In the genomic region with DNA sequence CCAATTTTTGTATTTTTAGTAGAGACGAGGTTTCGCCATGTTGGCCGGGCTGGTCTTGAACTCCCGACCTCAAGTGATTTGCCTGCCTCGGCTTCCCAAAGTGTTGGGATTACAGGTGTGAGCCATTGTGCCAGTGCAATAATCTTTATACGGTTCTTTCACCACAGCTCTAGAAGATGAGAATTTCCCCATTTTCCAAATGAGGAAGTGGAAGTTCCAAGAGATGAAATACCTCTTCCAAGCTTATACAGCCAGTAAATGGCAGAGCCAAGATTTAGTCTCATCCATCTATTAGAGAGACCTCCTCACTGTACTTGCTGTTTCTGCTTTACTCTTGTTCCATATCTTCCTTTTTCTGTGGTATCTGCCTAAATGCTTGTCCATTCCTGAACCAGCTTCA, we compare ENCODE assay signal across 15 cellular contexts. TPM values are rescaled to one million over a fixed set of nuclear protein-coding genes. Genes with fewer than 3 reads are reported as not detected.
DNase-seq lines count a peak whose midpoint lies in the region; ATAC-seq, FAIRE-seq and TF ChIP-seq lines count a peak whose summit lies in the region.
"Had no signal": no experiment of that assay in that cellular context is flagged by ENCODE, and none has a peak within 500 bp of the region (broad histone marks: within the 10 kb centered on the region; RNA-seq: fewer than 3 reads in every experiment).

No MANE protein-coding gene starts in this region.

- H2AFZ ChIP-seq in GM12878 (ENCODE audit: control insufficient read depth, low read depth, low read length) = no peak overlapping the region

- TF ChIP-seq POLR2A in GM12891 (IDR thresholded peaks at IDR 0.05; ENCODE audit: low read depth, low read length) (no peak), NB4 (IDR thresholded peaks at IDR 0.05; ENCODE audit: extremely low read depth, insufficient read length) (no peak), GM12878 (IDR thresholded peaks at IDR 0.05; ENCODE audit: low read depth, low read length) (no peak), Peyer's patch (IDR thresholded peaks at IDR 0.05) (no peak)

- no peak overlapping the region for H3K4me3 ChIP-seq in NB4 (ENCODE audit: low read depth, low read length)
- no peak overlapping the region for H3K4me3 ChIP-seq in GM12878
- no peak overlapping the region for H3K4me3 ChIP-seq in Peyer's patch
- H3K4me3 ChIP-seq: A549, HAP-1 had no signal

- CTCF ChIA-PET in GM12878 (lab: Yijun Ruan, JAX) = interaction anchor here (0.6 to 0.7 kb wide), 2 partner anchors 120 to 168 kb away, joined by 3 read pairs; no protein-coding TSS in a partner anchor

- intact Hi-C loops in GM12878 (cut with micrococcal nuclease; ENCODE audit: unreplicated experiment) = no loop called here

- TF ChIP-seq CTCF in NB4 (IDR thresholded peaks at IDR 0.05; ENCODE audit: low read depth, low read length) (no peak), GM12878 (IDR thresholded peaks at IDR 0.05 in 2 of 3, conservative IDR thresholded peaks at IDR 0.05 in 1 of 3; ENCODE audit: control insufficient read depth in 2 of 3, extremely low read depth in 1 of 3, insufficient read depth in 1 of 3, low read depth in 3 of 3, low read length in 3 of 3) (no peak), osteocyte (IDR thresholded peaks at IDR 0.05) (no peak), Peyer's patch (IDR thresholded peaks at IDR 0.05) (no peak)

- no peak for FAIRE-seq in GM12891 (lab: Jason Lieb, UNC)
- no peak for FAIRE-seq in GM12878 (lab: Jason Lieb, UNC)
- FAIRE-seq: A549, H1 had no signal

- H3K27ac ChIP-seq in GM12878 (ENCODE audit: control insufficient read depth, insufficient read depth) = no peak overlapping the region
- H3K27ac ChIP-seq in Peyer's patch = no peak overlapping the region
- H3K27ac ChIP-seq: A549 had no signal

- no TSS peak for BruUV-seq in GM12878 (replicated peaks; lab: Mats Ljungman, UMichigan)

- RAD21 ChIA-PET in GM12878 (lab: Charles Lee; ENCODE audit: unreplicated experiment) = interaction anchor here (1.4 kb wide), 1 partner anchor 460 kb away, joined by 3 read pairs; no protein-coding TSS in a partner anchor

- no peaks in the 10 kb centered on the region for H3K27me3 ChIP-seq in GM12878 (replicated peaks in 1 of 2; ENCODE audit: control insufficient read depth in 2 of 2, insufficient read depth in 2 of 2, low read length in 1 of 2)
- no peaks in the 10 kb centered on the region for H3K27me3 ChIP-seq in Peyer's patch

- H3K9me3 ChIP-seq in GM12878 (replicated peaks; ENCODE audit: control insufficient read depth, insufficient read depth, low read length) (no peaks in the 10 kb centered on the region), Peyer's patch (no peaks in the 10 kb centered on the region)
- H3K9me3 ChIP-seq: A549, Caco-2, HAP-1 had no signal

- POLR2A ChIA-PET in GM12878 (lab: Charles Lee) = no interaction called here

- H3K36me3 ChIP-seq in GM12878 (ENCODE audit: control insufficient read depth in 2 of 2, insufficient read depth in 2 of 2, low read length in 1 of 2) = no peaks in the 10 kb centered on the region
- no peaks in the 10 kb centered on the region for H3K36me3 ChIP-seq in Peyer's patch
- H3K36me3 ChIP-seq: HAP-1 had no signal

- H3K36me3 Mint-ChIP-seq in osteocyte (ENCODE audit: unreplicated experiment) = no peaks in the 10 kb centered on the region
- H3K36me3 Mint-ChIP-seq: CD14-positive monocyte had no signal

- no peak for TF ChIP-seq RAD21 in GM12878 (IDR thresholded peaks at IDR 0.05; ENCODE audit: insufficient read depth, low read depth, low read length)

- no peaks in the 10 kb centered on the region for H3K4me1 ChIP-seq in GM12878 (ENCODE audit: control insufficient read depth, insufficient read depth, low read length)
- H3K4me1 ChIP-seq in Peyer's patch = no peaks in the 10 kb centered on the region
- H3K4me1 ChIP-seq: A549, Caco-2, HAP-1 had no signal

- H3K9ac ChIP-seq in GM12878 (ENCODE audit: control insufficient read depth, insufficient read depth, low read length) = no peak overlapping the region

- H3K9me3 Mint-ChIP-seq in osteocyte (ENCODE audit: unreplicated experiment) = no peaks in the 10 kb centered on the region

- H3K27ac Mint-ChIP-seq in osteocyte (ENCODE audit: unreplicated experiment) = no peak overlapping the region
- H3K27ac Mint-ChIP-seq: CD14-positive monocyte; CD8-positive, alpha-beta memory T cell had no signal

- in situ Hi-C loops in GM12878 (cut with MboI) = no loop called here

- WGBS in GM12878 (ENCODE audit: insufficient coverage, insufficient replicate concordance, low lambda C conversion rate, missing lambda C conversion rate) = 74% methylated on average over 6 of the region's 6 CpGs

- SMC1A ChIA-PET in GM12878 (lab: Charles Lee; ENCODE audit: uncharacterized antibody, unreplicated experiment) = no interaction called here

- DNase-seq in CD1c-positive myeloid dendritic cell (ENCODE audit: extremely low spot score) = peak; percentile 31
- DNase-seq in GM12891 (ENCODE audit: insufficient read length, low spot score) = no peak
- peak; percentile 15 for DNase-seq in NB4 (ENCODE audit: low read depth)
- no peak for DNase-seq in GM12878 (ENCODE audit: low read depth, low spot score)
- DNase-seq in osteocyte (ENCODE audit: extremely low spot score, unreplicated experiment) = no peak
- no peak for DNase-seq in Peyer's patch
- DNase-seq: Caco-2; CD8-positive, alpha-beta memory T cell; DND-41; GDM1 had no signal

- no peaks in the 10 kb centered on the region for H4K20me1 ChIP-seq in GM12878 (ENCODE audit: control insufficient read depth, insufficient read depth)

- no peak for TF ChIP-seq EP300 in GM12878 (IDR thresholded peaks at IDR 0.05; ENCODE audit: borderline replicate concordance in 1 of 2, control insufficient read depth in 1 of 2, low read depth in 2 of 2, low read length in 2 of 2)

- H3K27me3 Mint-ChIP-seq in osteocyte (ENCODE audit: unreplicated experiment) = no peaks in the 10 kb centered on the region

- H3K79me2 ChIP-seq in GM12878 (ENCODE audit: control insufficient read depth, insufficient read depth, low read length) = no peaks in the 10 kb centered on the region

- peaks cover 8% of the 10 kb centered on the region for H3K4me1 Mint-ChIP-seq in osteocyte (ENCODE audit: unreplicated experiment)

- ATAC-seq in GM12878 = no peak
- no peak for ATAC-seq in HG03521 (IDR thresholded peaks at IDR 0.05; ENCODE audit: unreplicated experiment)
- ATAC-seq: A549 had no signal

- H3K4me3 Mint-ChIP-seq in osteocyte (ENCODE audit: unreplicated experiment) = no peak overlapping the region
- H3K4me3 Mint-ChIP-seq: CD8-positive, alpha-beta memory T cell had no signal

- no peak overlapping the region for H3K4me2 ChIP-seq in GM12878 (ENCODE audit: control insufficient read depth, insufficient read depth)
- H3K4me2 ChIP-seq: A549 had no signal

TF ChIP-seq in GM12891, 5 proteins besides CTCF, POLR2A, EP300 and RAD21:
- TF ChIP-seq PAX5 (IDR thresholded peaks at IDR 0.05; ENCODE audit: insufficient read depth, low read length, severe bottlenecking) (no peak), SPI1 (IDR thresholded peaks at IDR 0.05; ENCODE audit: low read depth, low read length) (peak; percentile 40; the same call in 1 of the 2 replicates)

TF ChIP-seq in GM12878, 131 proteins besides CTCF, POLR2A, EP300 and RAD21:
- TF ChIP-seq GABPA (IDR thresholded peaks at IDR 0.05; ENCODE audit: low read depth) (no peak), TARDBP (IDR thresholded peaks at IDR 0.05; ENCODE audit: borderline replicate concordance) (no peak), NR2F1 (conservative IDR thresholded peaks at IDR 0.05) (no peak), HCFC1 (IDR thresholded peaks at IDR 0.05; ENCODE audit: low read length) (no peak), TBL1XR1 (IDR thresholded peaks at IDR 0.05; ENCODE audit: low read depth, low read length) (no peak), IRF4 (IDR thresholded peaks at IDR 0.05; ENCODE audit: low read depth, low read length) (no peak), SPI1 (IDR thresholded peaks at IDR 0.05; ENCODE audit: borderline replicate concordance, insufficient read depth, low read depth, low read length) (peak; percentile 17; the same call in 1 of the 2 replicates)

RNA-seq across cellular contexts. Expression of a gene that starts 3.1 kb away (rescaled TPM):
- not detected for polyA plus RNA-seq in GM12891 (2012; ENCODE audit: low read depth, missing spikeins)
- not detected in 2 replicates for total RNA-seq in GM12878 (2013; cell fraction: nucleolus; rRNA removed)
- total RNA-seq in GM12878 (2014; rRNA removed) (not detected in 2 replicates), GM12878 (2014; rRNA removed; fragmentation: Illumina TruSeq; extraction: Trizol) (not detected in 2 replicates), GM12878 (2021) (not detected in 2 replicates), osteocyte (not detected in 2 replicates), Peyer's patch (not detected)
- polyA plus RNA-seq in GM12878 (2011; ENCODE audit: low read depth) = not detected
- polyA plus RNA-seq in GM12878 (2011; rRNA removed) (not detected in 2 replicates), GM12878 (2014; fragmentation: Illumina TruSeq; extraction: Trizol) (not detected in 2 replicates), GM12878 (2014; fragmentation: Nextera tagmentation; extraction: Ambion mirVana) (not detected), GM12878 (2014; rRNA removed) (not detected in 2 replicates), GM12878 (2016; fragmentation: Nextera tagmentation; extraction: Ambion mirVana) (not detected)
- not detected in 2 replicates for polyA plus RNA-seq in GM12878 (2011; cell fraction: cytosol; rRNA removed)
- not detected in 2 replicates for polyA plus RNA-seq in GM12878 (2011; cell fraction: nucleus; rRNA removed)
- not detected in 2 replicates for polyA plus RNA-seq in GM12878 (2012)
- not detected in 2 replicates for polyA minus RNA-seq in GM12878 (2011; rRNA and poly(A)+ RNA removed)
- polyA minus RNA-seq in GM12878 (2011; cell fraction: cytosol; rRNA and poly(A)+ RNA removed) = not detected in 2 replicates
- polyA minus RNA-seq in GM12878 (2011; cell fraction: nucleus; rRNA and poly(A)+ RNA removed) = not detected in 2 replicates
- total RNA-seq: Caco-2; CD8-positive, alpha-beta memory T cell; H1 had no signal
- polyA plus RNA-seq: A549; CD14-positive monocyte; CD8-positive, alpha-beta memory T cell; H1 had no signal

Comparison
In these comparisons a context has a peak if more than half of its experiments do, and no peak if none do; other contexts are left out.
1. DNase-seq: peak in CD1c-positive myeloid dendritic cell (single experiment) and NB4 (single experiment); none in GM12891 (single experiment), GM12878 (single experiment), osteocyte (single experiment) and Peyer's patch (0 of 3).